In the genomic region with DNA sequence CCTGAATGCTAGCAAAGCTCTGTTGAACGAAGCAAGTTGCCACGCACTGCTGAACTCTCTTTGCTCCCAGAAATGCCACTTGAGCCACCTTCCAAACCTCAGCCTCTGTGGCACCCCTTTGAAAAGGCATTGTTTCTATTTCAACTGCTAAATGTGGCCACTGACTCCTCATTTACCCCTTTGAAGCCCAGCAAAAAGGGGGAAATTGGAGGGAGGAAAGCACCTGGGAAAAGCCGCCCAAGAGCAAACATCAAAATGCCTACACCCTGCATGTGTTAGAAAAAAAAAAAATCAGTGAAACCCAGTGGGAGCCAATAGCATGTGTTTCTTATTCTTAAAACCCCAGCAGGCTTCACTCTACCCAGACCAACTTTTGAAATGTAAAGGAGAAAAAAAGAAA, we compare ENCODE assay signal across 1 cellular context.
A peak's percentile ranks its signal among the peaks of the same experiment; 100 is the strongest.
TF ChIP-seq lines count a peak whose summit lies in the region.

No MANE protein-coding gene starts in this region.

TF ChIP-seq in GM12878, 131 proteins besides CTCF, POLR2A, EP300 and RAD21 (continued from another document):
- TF ChIP-seq PAX5 (IDR thresholded peaks at IDR 0.05; ENCODE audit: borderline replicate concordance, low read depth, low read length), result peak; percentile 20; the same call in 1 of the 2 replicates
- no peak for TF ChIP-seq NKRF (conservative IDR thresholded peaks at IDR 0.05)
- peak; percentile 73 for TF ChIP-seq IKZF1 (conservative IDR thresholded peaks at IDR 0.05)
- peak; percentile 35; the same call in 1 of the 2 replicates for TF ChIP-seq FOXM1 (IDR thresholded peaks at IDR 0.05; ENCODE audit: low read depth, low read length)
- TF ChIP-seq TCF7 (IDR thresholded peaks at IDR 0.05; ENCODE audit: borderline replicate concordance), result 0 out of 2 replicates have a peak, but pooled peaks have one; percentile 50
- peak in 1 of 2 experiments; percentile 14; a peak in 1 of 4 replicates for TF ChIP-seq BHLHE40 (IDR thresholded peaks at IDR 0.05; ENCODE audit: borderline replicate concordance in 1 of 2, low read depth in 2 of 2, low read length in 1 of 2)
- TF ChIP-seq, protein P1, sequence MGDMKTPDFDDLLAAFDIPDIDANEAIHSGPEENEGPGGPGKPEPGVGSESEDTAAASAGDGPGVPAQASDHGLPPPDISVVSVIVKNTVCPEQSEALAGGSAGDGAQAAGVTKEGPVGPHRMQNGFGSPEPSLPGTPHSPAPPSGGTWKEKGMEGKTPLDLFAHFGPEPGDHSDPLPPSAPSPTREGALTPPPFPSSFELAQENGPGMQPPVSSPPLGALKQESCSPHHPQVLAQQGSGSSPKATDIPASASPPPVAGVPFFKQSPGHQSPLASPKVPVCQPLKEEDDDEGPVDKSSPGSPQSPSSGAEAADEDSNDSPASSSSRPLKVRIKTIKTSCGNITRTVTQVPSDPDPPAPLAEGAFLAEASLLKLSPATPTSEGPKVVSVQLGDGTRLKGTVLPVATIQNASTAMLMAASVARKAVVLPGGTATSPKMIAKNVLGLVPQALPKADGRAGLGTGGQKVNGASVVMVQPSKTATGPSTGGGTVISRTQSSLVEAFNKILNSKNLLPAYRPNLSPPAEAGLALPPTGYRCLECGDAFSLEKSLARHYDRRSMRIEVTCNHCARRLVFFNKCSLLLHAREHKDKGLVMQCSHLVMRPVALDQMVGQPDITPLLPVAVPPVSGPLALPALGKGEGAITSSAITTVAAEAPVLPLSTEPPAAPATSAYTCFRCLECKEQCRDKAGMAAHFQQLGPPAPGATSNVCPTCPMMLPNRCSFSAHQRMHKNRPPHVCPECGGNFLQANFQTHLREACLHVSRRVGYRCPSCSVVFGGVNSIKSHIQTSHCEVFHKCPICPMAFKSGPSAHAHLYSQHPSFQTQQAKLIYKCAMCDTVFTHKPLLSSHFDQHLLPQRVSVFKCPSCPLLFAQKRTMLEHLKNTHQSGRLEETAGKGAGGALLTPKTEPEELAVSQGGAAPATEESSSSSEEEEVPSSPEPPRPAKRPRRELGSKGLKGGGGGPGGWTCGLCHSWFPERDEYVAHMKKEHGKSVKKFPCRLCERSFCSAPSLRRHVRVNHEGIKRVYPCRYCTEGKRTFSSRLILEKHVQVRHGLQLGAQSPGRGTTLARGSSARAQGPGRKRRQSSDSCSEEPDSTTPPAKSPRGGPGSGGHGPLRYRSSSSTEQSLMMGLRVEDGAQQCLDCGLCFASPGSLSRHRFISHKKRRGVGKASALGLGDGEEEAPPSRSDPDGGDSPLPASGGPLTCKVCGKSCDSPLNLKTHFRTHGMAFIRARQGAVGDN (IDR thresholded peaks at IDR 0.05), result peak; percentile 68; the same call in 1 of the 2 replicates
- 0 out of 2 replicates have a peak, but pooled peaks have one; percentile 21 for TF ChIP-seq ATF7 (IDR thresholded peaks at IDR 0.05; ENCODE audit: low read depth)
- peak; percentile 42 for TF ChIP-seq MEF2B (IDR thresholded peaks at IDR 0.05; ENCODE audit: partially characterized antibody, poor library complexity, severe bottlenecking)
- peak; percentile 34; the same call in 1 of the 2 replicates for TF ChIP-seq NFIC (IDR thresholded peaks at IDR 0.05; ENCODE audit: low read depth, low read length)
- TF ChIP-seq, protein P2, sequence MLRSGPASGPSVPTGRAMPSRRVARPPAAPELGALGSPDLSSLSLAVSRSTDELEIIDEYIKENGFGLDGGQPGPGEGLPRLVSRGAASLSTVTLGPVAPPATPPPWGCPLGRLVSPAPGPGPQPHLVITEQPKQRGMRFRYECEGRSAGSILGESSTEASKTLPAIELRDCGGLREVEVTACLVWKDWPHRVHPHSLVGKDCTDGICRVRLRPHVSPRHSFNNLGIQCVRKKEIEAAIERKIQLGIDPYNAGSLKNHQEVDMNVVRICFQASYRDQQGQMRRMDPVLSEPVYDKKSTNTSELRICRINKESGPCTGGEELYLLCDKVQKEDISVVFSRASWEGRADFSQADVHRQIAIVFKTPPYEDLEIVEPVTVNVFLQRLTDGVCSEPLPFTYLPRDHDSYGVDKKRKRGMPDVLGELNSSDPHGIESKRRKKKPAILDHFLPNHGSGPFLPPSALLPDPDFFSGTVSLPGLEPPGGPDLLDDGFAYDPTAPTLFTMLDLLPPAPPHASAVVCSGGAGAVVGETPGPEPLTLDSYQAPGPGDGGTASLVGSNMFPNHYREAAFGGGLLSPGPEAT (IDR thresholded peaks at IDR 0.05; ENCODE audit: low read depth), result peak; percentile 73; the same call in 1 of the 2 replicates
- peak; percentile 62 for TF ChIP-seq RUNX3 (IDR thresholded peaks at IDR 0.05; ENCODE audit: low read length)
- TF ChIP-seq BRCA1 (IDR thresholded peaks at IDR 0.05; ENCODE audit: low read depth, low read length), result no peak
- TF ChIP-seq, protein P3, sequence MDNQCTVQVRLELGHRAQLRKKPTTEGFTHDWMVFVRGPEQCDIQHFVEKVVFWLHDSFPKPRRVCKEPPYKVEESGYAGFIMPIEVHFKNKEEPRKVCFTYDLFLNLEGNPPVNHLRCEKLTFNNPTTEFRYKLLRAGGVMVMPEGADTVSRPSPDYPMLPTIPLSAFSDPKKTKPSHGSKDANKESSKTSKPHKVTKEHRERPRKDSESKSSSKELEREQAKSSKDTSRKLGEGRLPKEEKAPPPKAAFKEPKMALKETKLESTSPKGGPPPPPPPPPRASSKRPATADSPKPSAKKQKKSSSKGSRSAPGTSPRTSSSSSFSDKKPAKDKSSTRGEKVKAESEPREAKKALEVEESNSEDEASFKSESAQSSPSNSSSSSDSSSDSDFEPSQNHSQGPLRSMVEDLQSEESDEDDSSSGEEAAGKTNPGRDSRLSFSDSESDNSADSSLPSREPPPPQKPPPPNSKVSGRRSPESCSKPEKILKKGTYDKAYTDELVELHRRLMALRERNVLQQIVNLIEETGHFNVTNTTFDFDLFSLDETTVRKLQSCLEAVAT (IDR thresholded peaks at IDR 0.05), result 0 out of 2 replicates have a peak, but pooled peaks have one; percentile 29
- TF ChIP-seq MEF2A (IDR thresholded peaks at IDR 0.05; ENCODE audit: insufficient read depth, low read depth, low read length), result 0 out of 2 replicates have a peak, but pooled peaks have one; percentile 14
- TF ChIP-seq ZNF384 (IDR thresholded peaks at IDR 0.05; ENCODE audit: borderline replicate concordance, low read depth, low read length), result peak; percentile 60
- peak; percentile 61 to 68; a peak in 3 of 4 replicates for TF ChIP-seq IKZF2 (IDR thresholded peaks at IDR 0.05)
